In genomic region chr17:15622124-15622523, GRCh38 we compare ENCODE assay signal across 7 cellular contexts. TPM values are rescaled to one million over a fixed set of nuclear protein-coding genes. Genes with fewer than 3 reads are reported as not detected.
DNase-seq lines count a peak whose midpoint lies in the region; ATAC-seq and TF ChIP-seq lines count a peak whose summit lies in the region.
"Not testable (repeated sequence)": the region's sequence is repeated elsewhere in the genome, so short reads cannot be mapped to it uniquely, and the experiment has no call there.
"Had no signal": no experiment of that assay in that cellular context is flagged by ENCODE, and none has a peak within 500 bp of the region (broad histone marks: within the 10 kb centered on the region; RNA-seq: fewer than 3 reads in every experiment).

No MANE protein-coding gene starts in this region.

- intact Hi-C loops in right cardiac atrium (cut with DNase I); psoas muscle (cut with DNase I): not testable (repeated sequence)

- H3K9me3 ChIP-seq in right cardiac atrium (ENCODE audit: control insufficient read depth, low read length); psoas muscle: not testable (repeated sequence)

- not testable (repeated sequence) for H3K4me1 ChIP-seq in right cardiac atrium (ENCODE audit: control insufficient read depth, insufficient read depth, low read length); psoas muscle

- not testable (repeated sequence) for H3K27ac ChIP-seq in right cardiac atrium (ENCODE audit: low read length); psoas muscle

- H3K4me3 ChIP-seq in right cardiac atrium (ENCODE audit: low read length); psoas muscle: not testable (repeated sequence)

- not testable (repeated sequence) for TF ChIP-seq CTCF in psoas muscle (IDR thresholded peaks at IDR 0.05)

- in situ Hi-C loops in G401 (cut with HindIII; ENCODE audit: low sequenced_read_pairs) = not testable (repeated sequence)

- not testable (repeated sequence) for H3K27me3 ChIP-seq in right cardiac atrium (ENCODE audit: control insufficient read depth, insufficient read depth); psoas muscle (ENCODE audit: insufficient read depth in 3 of 3, low read length in 2 of 3)

- 79% methylated on average over 5 of the region's 8 CpGs for WGBS in right cardiac atrium
- 59 to 90% (median 85%) methylated on average over 5 of the region's 8 CpGs for WGBS in psoas muscle, 3 donors

- DNase-seq in G401 (ENCODE audit: low spot score) (peak; percentile 80), SHP77 (lab: John Stamatoyannopoulos, UW) (peak; percentile 67 to 73), cerebellar cortex (ENCODE audit: low spot score) (peak; percentile 75)
- DNase-seq in right cardiac atrium, psoas muscle: not testable (repeated sequence)

- peaks cover 0 to 30% of the 10 kb centered on the region in 2 donors for H3K36me3 ChIP-seq in psoas muscle (ENCODE audit: insufficient read depth in 1 of 2, low read depth in 1 of 2)

- ATAC-seq in esophagus mucosa = peak; percentile 93
- peak; percentile 48 to 79 for ATAC-seq in right cardiac atrium
- ATAC-seq in psoas muscle = peak; percentile 85 to 91 (median 86)

RNA-seq across cellular contexts. Expression of gene FBXW10B, which starts 2.6 kb away (rescaled TPM):
- not detected in 2 replicates for total RNA-seq in G401 (2014; rRNA removed; shearing (Covaris generic))
- total RNA-seq in esophagus mucosa (8.0 TPM), right cardiac atrium (1 to 10 TPM in 1 of 4 donors, under 1 TPM in 3; 0.40 to 1.1 (median 0.54) TPM), psoas muscle (1 to 10 TPM in 3 of 4 donors, under 1 TPM in 1; 0.61 to 5.0 (median 1.3) TPM)
- polyA plus RNA-seq in right cardiac atrium (0.70 TPM), psoas muscle (1 to 10 TPM in 1 of 3 donors, under 1 TPM in 2; 0.34 to 4.7 (median 0.91) TPM)
- polyA plus RNA-seq: CD4-positive, alpha-beta memory T cell had no signal

RNA-seq across cellular contexts. Expression of gene TVP23C, which starts 58.8 kb away (rescaled TPM):
- total RNA-seq in G401 (2014; rRNA removed; shearing (Covaris generic)) = 4.1 and 10.3 TPM in 2 replicates
- total RNA-seq in esophagus mucosa = 8.0 TPM
- total RNA-seq in right cardiac atrium = 1 to 10 TPM; 5.4 to 9.0 (median 6.8) TPM
- polyA plus RNA-seq in right cardiac atrium = 3.5 TPM
- 1 to 10 TPM in 3 of 4 donors, under 1 TPM in 1; 0.54 to 3.0 (median 1.8) TPM for total RNA-seq in psoas muscle
- 1 to 10 TPM in 1 of 3 donors, under 1 TPM in 2; 0.25 to 2.0 (median 0.96) TPM for polyA plus RNA-seq in psoas muscle
